In the genomic region with DNA sequence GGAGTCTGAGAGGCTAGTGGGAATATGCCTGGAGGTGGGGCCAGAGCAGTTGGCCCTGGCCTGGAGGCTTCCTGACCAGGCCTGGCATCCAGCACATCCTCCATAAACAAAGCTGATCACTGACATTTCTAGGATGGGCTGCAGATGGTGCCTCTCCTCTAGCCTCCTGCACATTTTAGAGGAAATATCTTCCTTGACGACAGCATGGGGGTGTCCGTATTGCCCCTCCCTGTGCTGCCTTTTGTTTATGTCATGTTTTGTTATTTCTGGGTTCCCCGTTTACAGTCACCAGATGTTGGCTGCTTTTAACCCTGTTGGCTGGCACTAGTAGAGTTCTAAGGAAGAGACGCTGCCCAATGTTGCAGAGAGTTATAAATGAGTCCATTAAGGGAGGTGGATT, we compare ENCODE assay signal across 21 cellular contexts.
DNase-seq lines count a peak whose midpoint lies in the region; TF ChIP-seq lines count a peak whose summit lies in the region.
"Had no signal": no experiment of that assay in that cellular context is flagged by ENCODE, and none has a peak within 500 bp of the region (broad histone marks: within the 10 kb centered on the region; RNA-seq: fewer than 3 reads in every experiment).

No MANE protein-coding gene starts in this region.

- H3K9ac ChIP-seq in mesenchymal stem cell (ENCODE audit: low read length) (no peak overlapping the region), muscle layer of colon (ENCODE audit: low read length) (no peak overlapping the region)
- H3K9ac ChIP-seq: BLaER1 treated with 17β-estradiol and CSF1 and Interleukin-3, amounts not matched to agents 10 nM and 100 nM had no signal

- H3K27ac ChIP-seq in mesenchymal stem cell (ENCODE audit: low read length, poor library complexity, severe bottlenecking) (no peak overlapping the region), muscle layer of colon (ENCODE audit: low read depth, low read length) (peak overlapping the region; percentile 6), stomach (peak overlapping the region in 3 of 5 donors; percentile 54 to 83 (median 62))
- H3K27ac ChIP-seq: A549; BLaER1 treated with 17β-estradiol and CSF1 and Interleukin-3, amounts not matched to agents 10 nM and 100 nM had no signal

- H3K4me1 ChIP-seq in mesenchymal stem cell (ENCODE audit: control insufficient read depth, insufficient read depth, low read depth, low read length) = no peaks in the 10 kb centered on the region
- H3K4me1 ChIP-seq in muscle layer of colon (ENCODE audit: insufficient read depth, low read length) = peaks cover 23% of the 10 kb centered on the region
- H3K4me1 ChIP-seq in stomach = peaks cover 0 to 25% (median 0%) of the 10 kb centered on the region in 4 donors
- H3K4me1 ChIP-seq: A549, BE2C had no signal

- no peak overlapping the region for H3K23ac ChIP-seq in mesenchymal stem cell (ENCODE audit: low read length in 2 of 2)

- H2BK12ac ChIP-seq in mesenchymal stem cell (ENCODE audit: low read length in 2 of 2) = no peak overlapping the region

- H3K27me3 ChIP-seq in mesenchymal stem cell (ENCODE audit: control insufficient read depth in 1 of 2, insufficient read depth in 1 of 2, low read length in 2 of 2) (no peaks in the 10 kb centered on the region), muscle layer of colon (ENCODE audit: control insufficient read depth in 1 of 2, insufficient read depth in 2 of 2, low read length in 2 of 2) (no peaks in the 10 kb centered on the region), stomach (peaks cover 0 to 6% (median 0%) of the 10 kb centered on the region in 3 donors), MG63 (no peaks in the 10 kb centered on the region)
- H3K27me3 ChIP-seq: BLaER1 treated with 17β-estradiol and CSF1 and Interleukin-3, amounts not matched to agents 10 nM and 100 nM had no signal

- H4K91ac ChIP-seq in mesenchymal stem cell (ENCODE audit: low read length) = no peak overlapping the region

- TF ChIP-seq EP300 in stomach (IDR thresholded peaks at IDR 0.05) = peak; percentile 79

- intact Hi-C loops in stomach (cut with DNase I; ENCODE audit: low total_unique reads) = no loop called here

- H3K79me1 ChIP-seq in mesenchymal stem cell (replicated peaks; ENCODE audit: low read length, poor library complexity, severe bottlenecking) = no peaks in the 10 kb centered on the region

- 80% methylated on average over 4 of the region's 4 CpGs for WGBS in mesenchymal stem cell
- 44 to 79% (median 66%) methylated on average over 4 of the region's 4 CpGs for WGBS in stomach, 5 donors

- no peak for TF ChIP-seq CTCF in stomach (IDR thresholded peaks at IDR 0.05)

- no peak overlapping the region for H3K4me3 ChIP-seq in mesenchymal stem cell (ENCODE audit: insufficient read depth in 1 of 2, low read depth in 1 of 2, low read length in 2 of 2)
- H3K4me3 ChIP-seq in muscle layer of colon (ENCODE audit: low read depth in 1 of 2, low read length in 2 of 2) = no peak overlapping the region
- H3K4me3 ChIP-seq in stomach = no peak overlapping the region
- no peak overlapping the region for H3K4me3 ChIP-seq in MG63
- H3K4me3 ChIP-seq: A549; BLaER1 treated with 17β-estradiol and CSF1 and Interleukin-3, amounts not matched to agents 10 nM and 100 nM; GM12878; GM23338 had no signal

- H3K14ac ChIP-seq in mesenchymal stem cell (ENCODE audit: low read length in 2 of 2) = no peak overlapping the region

- H2AFZ ChIP-seq in mesenchymal stem cell (ENCODE audit: low read depth, low read length) = no peak overlapping the region
- H2AFZ ChIP-seq: GM23338 had no signal

- H2BK120ac ChIP-seq in mesenchymal stem cell (ENCODE audit: low read depth, low read length) = no peak overlapping the region

- DNase-seq in mesenchymal stem cell = no peak
- DNase-seq in stomach = no peak
- DNase-seq in KG1 (lab: John Stamatoyannopoulos, UW) = no peak
- no peak for DNase-seq in NCI-H446 (lab: John Stamatoyannopoulos, UW)
- no peak for DNase-seq in MG63
- DNase-seq: 8988T; ACHN; AML-193; BE2C; CD4-positive, alpha-beta T cell; CD8-positive, alpha-beta memory T cell; DMS 273 treated with DMSO at 0.1 percent for 48 hours; DMS79; EL; GDM1; H9 had no signal

- H3K18ac ChIP-seq in mesenchymal stem cell (ENCODE audit: low read depth in 1 of 2, low read length in 2 of 2) = no peak overlapping the region

- no peak overlapping the region for H3K4ac ChIP-seq in mesenchymal stem cell (ENCODE audit: low read depth in 1 of 2, low read length in 2 of 2)

- no peak for TF ChIP-seq POLR2A in stomach (IDR thresholded peaks at IDR 0.05)

- H3K36me3 ChIP-seq in mesenchymal stem cell (ENCODE audit: control insufficient read depth in 1 of 2, insufficient read depth in 2 of 2, low read depth in 1 of 2, low read length in 2 of 2) (no peaks in the 10 kb centered on the region), muscle layer of colon (ENCODE audit: insufficient read depth, low read length) (no peaks in the 10 kb centered on the region), stomach (no peaks in the 10 kb centered on the region), MG63 (no peaks in the 10 kb centered on the region)
- H3K36me3 ChIP-seq: BE2C; BLaER1 treated with 17β-estradiol and CSF1 and Interleukin-3, amounts not matched to agents 10 nM and 100 nM had no signal

- no peak overlapping the region for H3K4me2 ChIP-seq in mesenchymal stem cell (ENCODE audit: low read length, poor library complexity, severe bottlenecking)
- H3K4me2 ChIP-seq: A549; BLaER1 treated with 17β-estradiol and CSF1 and Interleukin-3, amounts not matched to agents 10 nM and 100 nM; GM23338 had no signal

- peak overlapping the region; percentile 12 for H2BK15ac ChIP-seq in mesenchymal stem cell (ENCODE audit: low read depth, poor library complexity, severe bottlenecking)

- no peak overlapping the region for H4K8ac ChIP-seq in mesenchymal stem cell (ENCODE audit: low read length)

- no peak overlapping the region for H2AK5ac ChIP-seq in mesenchymal stem cell (ENCODE audit: low read length, severe bottlenecking)

- peaks cover 21% of the 10 kb centered on the region for H3K9me3 ChIP-seq in mesenchymal stem cell (ENCODE audit: control insufficient read depth, low read length)
- peaks cover 18% of the 10 kb centered on the region for H3K9me3 ChIP-seq in muscle layer of colon (ENCODE audit: low read length)
- H3K9me3 ChIP-seq in stomach = peaks cover 0 to 18% (median 9%) of the 10 kb centered on the region in 4 donors
- no peaks in the 10 kb centered on the region for H3K9me3 ChIP-seq in MG63
- H3K9me3 ChIP-seq: BE2C had no signal

- no peak overlapping the region for H2BK5ac ChIP-seq in mesenchymal stem cell (ENCODE audit: low read depth, low read length, poor library complexity, severe bottlenecking)
